Comparison of ENCODE assay signal across 10 cellular contexts in the genomic region with DNA sequence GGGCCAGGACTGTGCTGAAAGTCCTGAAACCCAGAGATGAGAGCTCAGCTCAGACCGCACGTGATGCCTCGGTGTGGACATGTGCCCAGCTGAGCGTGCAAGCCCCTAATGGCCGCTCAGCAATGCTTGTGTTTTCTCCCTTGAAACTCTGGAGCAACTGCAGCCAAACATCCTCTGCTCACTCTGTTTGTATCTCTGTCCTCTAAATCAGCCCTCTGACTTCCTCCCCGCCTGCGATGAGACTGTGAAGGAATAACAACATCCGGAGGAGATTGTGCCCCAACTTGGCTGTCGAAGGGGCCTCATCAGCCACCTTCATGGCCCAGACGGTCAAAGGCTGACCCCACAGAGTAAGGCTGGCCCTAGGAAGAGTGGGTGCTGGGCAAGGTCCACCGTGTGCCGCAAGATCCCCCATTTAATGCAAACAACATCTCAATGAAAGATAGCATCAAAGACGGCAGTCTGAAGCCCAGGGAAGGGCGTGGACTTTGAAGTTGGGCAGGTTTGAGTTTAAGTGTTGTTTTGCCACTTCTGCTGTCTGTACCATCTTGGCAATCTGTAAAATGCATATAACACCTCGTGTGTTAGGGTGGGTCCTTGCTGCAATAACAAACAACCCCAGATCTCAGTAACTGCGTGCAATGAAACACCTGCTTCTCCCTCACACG. TPM values are rescaled to one million over a fixed set of nuclear protein-coding genes. Genes with fewer than 3 reads are reported as not detected.
DNase-seq lines count a peak whose midpoint lies in the region; ATAC-seq lines count a peak whose summit lies in the region.
"Had no signal": no experiment of that assay in that cellular context is flagged by ENCODE, and none has a peak within 500 bp of the region (broad histone marks: within the 10 kb centered on the region; RNA-seq: fewer than 3 reads in every experiment).

No MANE protein-coding gene starts in this region.

- no peaks in the 10 kb centered on the region for H3K27me3 ChIP-seq in aorta (ENCODE audit: control insufficient read depth in 1 of 2, insufficient read depth in 2 of 2, low read length in 1 of 2)

- peak in 1 of 2 donors; percentile 27 for ATAC-seq in activated naive CD4-positive, alpha-beta T cell treated with anti-CD3 and anti-CD28 coated beads, Interleukin-2, amount 50 U/mL, for 72 hours
- ATAC-seq in aorta (ENCODE audit: low FRiP score) = no peak
- ATAC-seq in GM19035 (IDR thresholded peaks at IDR 0.05; ENCODE audit: unreplicated experiment) = no peak
- ATAC-seq: GM12878 had no signal

- intact Hi-C loops in aorta (cut with DNase I) = loop anchor here in 1 of 2 donors (5.0 kb wide), 1 partner anchor 33 kb away; no protein-coding TSS in a partner anchor

- WGBS in aorta, 2 donors = 91 to 94% methylated on average over 17 of the region's 17 CpGs

- no peak overlapping the region for H3K4me3 ChIP-seq in aorta (ENCODE audit: low read length in 2 of 2)
- H3K4me3 ChIP-seq: GM12878, prostate gland had no signal

- H3K9me3 Mint-ChIP-seq in activated naive CD4-positive, alpha-beta T cell treated with anti-CD3 and anti-CD28 coated beads, Interleukin-2, amount 50 U/mL, for 72 hours = peaks cover 4 to 9% of the 10 kb centered on the region in 2 donors

- peaks cover 0 to 1% of the 10 kb centered on the region in 2 donors for H3K4me1 ChIP-seq in aorta (ENCODE audit: control insufficient read depth in 1 of 2, insufficient read depth in 2 of 2, low read length in 2 of 2)
- H3K4me1 ChIP-seq: prostate gland had no signal

- H3K9me3 ChIP-seq in aorta (ENCODE audit: control insufficient read depth, low read length) = no peaks in the 10 kb centered on the region
- H3K9me3 ChIP-seq: prostate gland had no signal

- DNase-seq in stimulated activated CD4-positive, alpha-beta T cell treated with anti-CD3 and anti-CD28 coated beads, Interleukin-4, amount 100 ng/mL, for 1 hour = peak; percentile 14
- no peak for DNase-seq in stimulated activated CD4-positive, alpha-beta T cell treated with anti-CD3 and anti-CD28 coated beads, Interleukin-2, amount 100 ng/mL, for 24 hours
- peak in 1 of 2 donors; percentile 47 for DNase-seq in activated naive CD4-positive, alpha-beta T cell treated with anti-CD3 and anti-CD28 coated beads, Interleukin-2, amount 50 U/mL, for 72 hours (ENCODE audit: low spot score in 2 of 2)
- DNase-seq in mesenteric fat pad (ENCODE audit: low spot score) (peak; percentile 57), aorta (peak; percentile 31 to 37), NK-92 (lab: John Stamatoyannopoulos, UW; ENCODE audit: unreplicated experiment) (no peak), NCI-H2196 (lab: John Stamatoyannopoulos, UW; ENCODE audit: unreplicated experiment) (no peak)

- peaks cover 0 to 7% of the 10 kb centered on the region in 2 donors for H3K36me3 Mint-ChIP-seq in activated naive CD4-positive, alpha-beta T cell treated with anti-CD3 and anti-CD28 coated beads, Interleukin-2, amount 50 U/mL, for 72 hours

- H3K36me3 ChIP-seq in aorta (ENCODE audit: control insufficient read depth in 1 of 2, insufficient read depth in 2 of 2, low read length in 1 of 2) = no peaks in the 10 kb centered on the region
- H3K36me3 ChIP-seq: prostate gland had no signal

- no peak overlapping the region for H3K27ac ChIP-seq in aorta (ENCODE audit: low read depth in 1 of 2, low read length in 2 of 2)
- H3K27ac ChIP-seq: prostate gland had no signal

- H3K27ac Mint-ChIP-seq in activated naive CD4-positive, alpha-beta T cell treated with anti-CD3 and anti-CD28 coated beads, Interleukin-2, amount 50 U/mL, for 72 hours = peak overlapping the region; percentile 87 to 89

RNA-seq across cellular contexts. Expression of gene CALML3, which starts 39.9 kb away (rescaled TPM):
- not detected for total RNA-seq in activated naive CD4-positive, alpha-beta T cell treated with anti-CD3 and anti-CD28 coated beads, Interleukin-2, amount 50 U/mL, for 72 hours
- total RNA-seq in mesenteric fat pad (not detected), aorta (not detected)
- polyA plus RNA-seq in aorta = under 1 TPM; 0.10 to 0.13 TPM
- total RNA-seq: GM12878 had no signal
- polyA plus RNA-seq: GM12878 had no signal

Comparison
In these comparisons a context has a peak if more than half of its experiments do, and no peak if none do; other contexts are left out.
1. DNase-seq: peak in stimulated activated CD4-positive, alpha-beta T cell treated with anti-CD3 and anti-CD28 coated beads, Interleukin-4, amount 100 ng/mL, for 1 hour (single experiment), mesenteric fat pad (single experiment) and aorta (2 of 2); none in stimulated activated CD4-positive, alpha-beta T cell treated with anti-CD3 and anti-CD28 coated beads, Interleukin-2, amount 100 ng/mL, for 24 hours (0 of 2), NK-92 (single experiment) and NCI-H2196 (single experiment).